8 cellular contexts compared by ENCODE assay signal in the genomic region with DNA sequence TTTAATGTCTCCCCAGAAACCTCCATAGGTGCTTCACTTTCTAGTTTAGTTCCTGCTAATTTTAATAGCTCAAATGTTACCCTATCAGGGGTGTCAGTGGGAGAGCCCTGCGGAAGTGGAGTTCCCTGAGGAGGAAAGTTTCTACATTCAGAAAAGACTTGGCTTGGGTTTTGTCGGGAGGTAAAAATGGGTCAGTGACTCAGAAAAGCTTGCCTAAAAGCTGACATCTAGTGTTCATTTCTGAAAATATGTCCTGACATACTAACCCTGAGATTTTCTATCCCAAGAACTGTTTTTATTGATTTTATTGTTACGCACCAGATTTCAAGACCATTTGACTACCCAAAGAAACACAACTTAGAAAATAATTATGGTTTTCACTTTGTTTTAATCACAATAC. TPM values are rescaled to one million over a fixed set of nuclear protein-coding genes. Genes with fewer than 3 reads are reported as not detected.
DNase-seq lines count a peak whose midpoint lies in the region; ATAC-seq and TF ChIP-seq lines count a peak whose summit lies in the region.
"Had no signal": no experiment of that assay in that cellular context is flagged by ENCODE, and none has a peak within 500 bp of the region (broad histone marks: within the 10 kb centered on the region; RNA-seq: fewer than 3 reads in every experiment).

No MANE protein-coding gene starts in this region.

- TF ChIP-seq CTCF in osteocyte (IDR thresholded peaks at IDR 0.05) (peak; percentile 45), progenitor cell of endocrine pancreas (IDR thresholded peaks at IDR 0.05; ENCODE audit: unreplicated experiment) (no peak)
- TF ChIP-seq CTCF in activated CD8-positive, alpha-beta T cell treated with anti-CD3 and anti-CD28 coated beads for 36 hours (IDR thresholded peaks at IDR 0.05), result no peak

- H3K27ac Mint-ChIP-seq in osteocyte (ENCODE audit: unreplicated experiment), result peak overlapping the region; percentile 68
- H3K27ac Mint-ChIP-seq in progenitor cell of endocrine pancreas, result no peak overlapping the region
- no peak overlapping the region for H3K27ac Mint-ChIP-seq in activated CD8-positive, alpha-beta T cell treated with anti-CD3 and anti-CD28 coated beads for 36 hours

- H3K27me3 Mint-ChIP-seq in osteocyte (ENCODE audit: unreplicated experiment) (no peaks in the 10 kb centered on the region), progenitor cell of endocrine pancreas (no peaks in the 10 kb centered on the region)
- H3K27me3 Mint-ChIP-seq in activated CD8-positive, alpha-beta T cell treated with anti-CD3 and anti-CD28 coated beads for 36 hours, result no peaks in the 10 kb centered on the region

- POLR2A ChIA-PET in activated CD8-positive, alpha-beta T cell treated with anti-CD3 and anti-CD28 coated beads for 36 hours (lab: Charles Lee), result no interaction called here

- H3K36me3 Mint-ChIP-seq in osteocyte (ENCODE audit: unreplicated experiment) (peaks cover 4% of the 10 kb centered on the region), progenitor cell of endocrine pancreas (ENCODE audit: insufficient read depth) (no peaks in the 10 kb centered on the region)
- peaks cover 10% of the 10 kb centered on the region for H3K36me3 Mint-ChIP-seq in activated CD8-positive, alpha-beta T cell treated with anti-CD3 and anti-CD28 coated beads for 36 hours (ENCODE audit: low read depth)

- intact Hi-C loops in activated CD8-positive, alpha-beta T cell treated with anti-CD3 and anti-CD28 coated beads for 36 hours (cut with micrococcal nuclease), result no loop called here

- no peak for ATAC-seq in activated CD8-positive, alpha-beta T cell treated with anti-CD3 and anti-CD28 coated beads for 36 hours

- H3K9me3 Mint-ChIP-seq in osteocyte (ENCODE audit: unreplicated experiment), result no peaks in the 10 kb centered on the region
- no peaks in the 10 kb centered on the region for H3K9me3 Mint-ChIP-seq in progenitor cell of endocrine pancreas (ENCODE audit: low read depth)
- no peaks in the 10 kb centered on the region for H3K9me3 Mint-ChIP-seq in activated CD8-positive, alpha-beta T cell treated with anti-CD3 and anti-CD28 coated beads for 36 hours

- H3K4me3 Mint-ChIP-seq in osteocyte (ENCODE audit: unreplicated experiment) (no peak overlapping the region), progenitor cell of endocrine pancreas (ENCODE audit: low read depth) (no peak overlapping the region)
- H3K4me3 Mint-ChIP-seq in activated CD8-positive, alpha-beta T cell treated with anti-CD3 and anti-CD28 coated beads for 36 hours, result no peak overlapping the region

- H3K4me1 Mint-ChIP-seq in osteocyte (ENCODE audit: unreplicated experiment), result peaks cover 19% of the 10 kb centered on the region
- H3K4me1 Mint-ChIP-seq in progenitor cell of endocrine pancreas (ENCODE audit: low read depth), result no peaks in the 10 kb centered on the region
- H3K4me1 Mint-ChIP-seq in activated CD8-positive, alpha-beta T cell treated with anti-CD3 and anti-CD28 coated beads for 36 hours (ENCODE audit: low read depth), result peaks cover 19% of the 10 kb centered on the region

- DNase-seq in GM03348 (ENCODE audit: low spot score) (peak; percentile 52), M059J (ENCODE audit: low read depth) (peak; percentile 35), cerebellum (ENCODE audit: low spot score) (peak; percentile 16), osteocyte (ENCODE audit: extremely low spot score, unreplicated experiment) (no peak), NCI-H2171 (lab: John Stamatoyannopoulos, UW) (no peak), progenitor cell of endocrine pancreas (ENCODE audit: low spot score, unreplicated experiment) (no peak)
- DNase-seq in activated CD8-positive, alpha-beta T cell treated with anti-CD3 and anti-CD28 coated beads for 36 hours, result no peak
- DNase-seq: NCI-H1417 treated with DMSO at 0.1 percent for 48 hours had no signal

- CTCF ChIA-PET in activated CD8-positive, alpha-beta T cell treated with anti-CD3 and anti-CD28 coated beads for 36 hours (lab: Charles Lee), result interaction anchor here (1.0 to 1.7 kb wide), 3 partner anchors 13 to 63 kb away, joined by 3 to 4 read pairs (median 3); no protein-coding TSS in a partner anchor

RNA-seq across cellular contexts. Expression of gene GLDC, which starts 40.9 kb away (rescaled TPM):
- total RNA-seq in M059J (2014; rRNA removed; shearing (Covaris generic)), result 0.39 and 1.1 TPM in 2 replicates
- total RNA-seq in cerebellum (30.3 TPM), osteocyte (0.71 and 0.78 TPM in 2 replicates), progenitor cell of endocrine pancreas (11.1 and 11.3 TPM in 2 replicates)
- 1 to 10 TPM in 1 of 2 experiments, under 1 TPM in 1; 0.63 to 1.3 TPM for total RNA-seq in activated CD8-positive, alpha-beta T cell treated with anti-CD3 and anti-CD28 coated beads for 36 hours

Comparison
In these comparisons a context has a peak if more than half of its experiments do, and no peak if none do; other contexts are left out.
1. DNase-seq: peak in GM03348 (single experiment), M059J (single experiment) and cerebellum (single experiment); none in osteocyte (single experiment), NCI-H2171 (single experiment), progenitor cell of endocrine pancreas (single experiment) and activated CD8-positive, alpha-beta T cell treated with anti-CD3 and anti-CD28 coated beads for 36 hours (single experiment).